In genomic region chr10:83045731-83046130, GRCh38 we compare ENCODE assay signal across 16 cellular contexts.
DNase-seq lines count a peak whose midpoint lies in the region; ATAC-seq lines count a peak whose summit lies in the region.
"Had no signal": no experiment of that assay in that cellular context is flagged by ENCODE, and none has a peak within 500 bp of the region (broad histone marks: within the 10 kb centered on the region; RNA-seq: fewer than 3 reads in every experiment).

No MANE protein-coding gene starts in this region.

- no peak overlapping the region for H2BK5ac ChIP-seq in mesenchymal stem cell (ENCODE audit: low read depth, low read length, poor library complexity, severe bottlenecking)

- no peak overlapping the region for H3K23ac ChIP-seq in mesenchymal stem cell (ENCODE audit: low read length in 2 of 2)

- H2AFZ ChIP-seq in mesenchymal stem cell (ENCODE audit: low read depth, low read length), result no peak overlapping the region
- H2AFZ ChIP-seq: GM23248 had no signal

- H4K91ac ChIP-seq in mesenchymal stem cell (ENCODE audit: low read length), result no peak overlapping the region

- H3K9me3 ChIP-seq in mesenchymal stem cell (ENCODE audit: control insufficient read depth, low read length), result no peaks in the 10 kb centered on the region
- H3K9me3 ChIP-seq: BLaER1 had no signal

- no peak overlapping the region for H3K27ac ChIP-seq in mesenchymal stem cell (ENCODE audit: low read length, poor library complexity, severe bottlenecking)
- H3K27ac ChIP-seq: 22Rv1, BLaER1, C4-2B, GM23248 had no signal

- H3K9ac ChIP-seq in mesenchymal stem cell (ENCODE audit: low read length), result no peak overlapping the region
- H3K9ac ChIP-seq: BLaER1, GM23248 had no signal

- H3K4me3 ChIP-seq in mesenchymal stem cell (ENCODE audit: insufficient read depth in 1 of 2, low read depth in 1 of 2, low read length in 2 of 2), result no peak overlapping the region
- H3K4me3 ChIP-seq: BLaER1, GM23248 had no signal

- H3K4me2 ChIP-seq in mesenchymal stem cell (ENCODE audit: low read length, poor library complexity, severe bottlenecking), result no peak overlapping the region

- H2BK12ac ChIP-seq in mesenchymal stem cell (ENCODE audit: low read length in 2 of 2), result no peak overlapping the region

- H3K79me1 ChIP-seq in mesenchymal stem cell (replicated peaks; ENCODE audit: low read length, poor library complexity, severe bottlenecking), result no peaks in the 10 kb centered on the region

- H4K8ac ChIP-seq in mesenchymal stem cell (ENCODE audit: low read length), result no peak overlapping the region

- no peaks in the 10 kb centered on the region for H3K27me3 ChIP-seq in mesenchymal stem cell (ENCODE audit: control insufficient read depth in 1 of 2, insufficient read depth in 1 of 2, low read length in 2 of 2)
- H3K27me3 ChIP-seq: BLaER1 had no signal

- no peak overlapping the region for H3K4ac ChIP-seq in mesenchymal stem cell (ENCODE audit: low read depth in 1 of 2, low read length in 2 of 2)

- ATAC-seq in HG03196 (IDR thresholded peaks at IDR 0.05; ENCODE audit: unreplicated experiment), result no peak
- ATAC-seq in left lobe of liver, result no peak
- ATAC-seq: CD8-positive, alpha-beta T cell had no signal

- no peak overlapping the region for H2BK15ac ChIP-seq in mesenchymal stem cell (ENCODE audit: low read depth, poor library complexity, severe bottlenecking)

- no peak overlapping the region for H3K18ac ChIP-seq in mesenchymal stem cell (ENCODE audit: low read depth in 1 of 2, low read length in 2 of 2)

- no peak overlapping the region for H2BK120ac ChIP-seq in mesenchymal stem cell (ENCODE audit: low read depth, low read length)

- H3K4me1 ChIP-seq in mesenchymal stem cell (ENCODE audit: control insufficient read depth, insufficient read depth, low read depth, low read length), result no peaks in the 10 kb centered on the region

- H3K14ac ChIP-seq in mesenchymal stem cell (ENCODE audit: low read length in 2 of 2), result no peak overlapping the region

- H2AK5ac ChIP-seq in mesenchymal stem cell (ENCODE audit: low read length, severe bottlenecking), result no peak overlapping the region

- no peaks in the 10 kb centered on the region for H3K36me3 ChIP-seq in mesenchymal stem cell (ENCODE audit: control insufficient read depth in 1 of 2, insufficient read depth in 2 of 2, low read depth in 1 of 2, low read length in 2 of 2)
- H3K36me3 ChIP-seq: BLaER1 had no signal

- 35% methylated on average over 1 of the region's 4 CpGs for WGBS in mesenchymal stem cell

- peak; percentile 5 for DNase-seq in DMS53 (lab: John Stamatoyannopoulos, UW)
- DNase-seq in DMS53 treated with DMSO at 0.1 percent for 48 hours (lab: John Stamatoyannopoulos, UW; ENCODE audit: unreplicated experiment), result no peak
- peak; percentile 8 for DNase-seq in amniotic epithelial cell (ENCODE audit: low read depth)
- peak; percentile 58 for DNase-seq in mesenchymal stem cell
- no peak for DNase-seq in left lobe of liver (ENCODE audit: low spot score)
- DNase-seq: CD4-positive, CD25-positive, alpha-beta regulatory T cell; CD8-positive, alpha-beta T cell; DMS 273 treated with DMSO at 0.1 percent for 48 hours; DND-41; GM23248; H7; HCEC 1CT had no signal

Comparison
In these comparisons a context has a peak if more than half of its experiments do, and no peak if none do; other contexts are left out.
1. DNase-seq: peak in DMS53 (single experiment), amniotic epithelial cell (single experiment) and mesenchymal stem cell (single experiment); none in DMS53 treated with DMSO at 0.1 percent for 48 hours (single experiment) and left lobe of liver (single experiment).